8 cellular contexts compared by ENCODE assay signal in genomic region chr19:57747472-57747807, GRCh38. TPM values are rescaled to one million over a fixed set of nuclear protein-coding genes. Genes with fewer than 3 reads are reported as not detected.
DNase-seq lines count a peak whose midpoint lies in the region; ATAC-seq and TF ChIP-seq lines count a peak whose summit lies in the region.

No MANE protein-coding gene starts in this region.

- WGBS in esophagus muscularis mucosa, result 45% methylated on average over 6 of the region's 6 CpGs
- 38 to 41% (median 41%) methylated on average over 6 of the region's 6 CpGs for WGBS in ovary, 3 donors

- peak overlapping the region; percentile 91 for H3K27ac ChIP-seq in DND-41 (ENCODE audit: low read length)
- peak overlapping the region; percentile 84 to 89 (median 89) for H3K27ac ChIP-seq in esophagus muscularis mucosa (replicated peaks in 1 of 4)
- no peak overlapping the region for H3K27ac ChIP-seq in ovary

- DNase-seq in DND-41, result no peak
- peak; percentile 34 for DNase-seq in RKO (ENCODE audit: low spot score)
- no peak for DNase-seq in esophagus muscularis mucosa (ENCODE audit: extremely low spot score)
- no peak for DNase-seq in ovary
- no peak for DNase-seq in GM19238 (ENCODE audit: insufficient read length, low spot score)
- DNase-seq in hippocampal formation (lab: John Stamatoyannopoulos, UW), result no peak

- H3K79me2 ChIP-seq in DND-41 (ENCODE audit: insufficient read depth, low read length), result peaks cover 51% of the 10 kb centered on the region

- intact Hi-C loops in esophagus muscularis mucosa (cut with DNase I), result loop anchor here (10.0 kb wide), 2 partner anchors 67 to 407 kb away; partner anchors contain the start of genes ZNF329 and ZNF552
- intact Hi-C loops in ovary (cut with DNase I), result loop anchor here in 1 of 4 donors (10.0 kb wide), 1 partner anchor 407 kb away; the partner anchor contains the start of gene ZNF329

- H3K4me1 ChIP-seq in DND-41 (ENCODE audit: insufficient read depth, low read length), result peaks cover 33% of the 10 kb centered on the region
- peaks cover 17 to 25% (median 21%) of the 10 kb centered on the region in 4 donors for H3K4me1 ChIP-seq in esophagus muscularis mucosa
- H3K4me1 ChIP-seq in ovary (ENCODE audit: insufficient read depth), result peaks cover 6% of the 10 kb centered on the region

- peak overlapping the region; percentile 89 for H3K9ac ChIP-seq in DND-41 (ENCODE audit: low read depth, low read length)

- peak overlapping the region; percentile 77 for H3K4me2 ChIP-seq in DND-41 (ENCODE audit: insufficient read depth, low read length)

- H2AFZ ChIP-seq in DND-41 (ENCODE audit: low read depth, low read length), result peak overlapping the region; percentile 91

- peak overlapping the region; percentile 72 to 97 for H3K4me3 ChIP-seq in DND-41 (ENCODE audit: low read depth in 1 of 2, low read length in 2 of 2)
- H3K4me3 ChIP-seq in esophagus muscularis mucosa, result peak overlapping the region; percentile 80 to 96 (median 86)
- peak overlapping the region; percentile 74 for H3K4me3 ChIP-seq in ovary

- no peaks in the 10 kb centered on the region for H3K27me3 ChIP-seq in DND-41 (ENCODE audit: insufficient read depth, low read length, poor library complexity)
- H3K27me3 ChIP-seq in esophagus muscularis mucosa, result no peaks in the 10 kb centered on the region
- no peaks in the 10 kb centered on the region for H3K27me3 ChIP-seq in ovary

- H3K36me3 ChIP-seq in DND-41 (ENCODE audit: insufficient read depth, low read length) (peaks cover 55% of the 10 kb centered on the region), esophagus muscularis mucosa (peaks cover 28 to 44% (median 40%) of the 10 kb centered on the region in 4 donors), ovary (peaks cover 7% of the 10 kb centered on the region)

- no peaks in the 10 kb centered on the region for H4K20me1 ChIP-seq in DND-41 (ENCODE audit: insufficient read depth, low read length)

- H3K9me3 ChIP-seq in DND-41 (ENCODE audit: insufficient read depth, low read length, severe bottlenecking) (no peaks in the 10 kb centered on the region), esophagus muscularis mucosa (peaks cover 0 to 50% (median 38%) of the 10 kb centered on the region in 4 donors), ovary (peaks cover 20 to 48% of the 10 kb centered on the region in 2 donors)

- TF ChIP-seq EP300 in esophagus muscularis mucosa (IDR thresholded peaks at IDR 0.05) (no peak), ovary (IDR thresholded peaks at IDR 0.05) (no peak)

- TF ChIP-seq CTCF in DND-41 (IDR thresholded peaks at IDR 0.05; ENCODE audit: borderline replicate concordance, extremely low read depth, low read length, poor library complexity, severe bottlenecking) (no peak), esophagus muscularis mucosa (IDR thresholded peaks at IDR 0.05) (no peak), ovary (IDR thresholded peaks at IDR 0.05) (no peak)

- no peak for TF ChIP-seq POLR2A in esophagus muscularis mucosa (IDR thresholded peaks at IDR 0.05; ENCODE audit: low read depth)
- TF ChIP-seq POLR2A in ovary (IDR thresholded peaks at IDR 0.05), result no peak

- ATAC-seq in DND-41 (ENCODE audit: insufficient read depth, low read depth) (no peak), GM21619 (IDR thresholded peaks at IDR 0.05; ENCODE audit: unreplicated experiment) (no peak), GM21576 (IDR thresholded peaks at IDR 0.05; ENCODE audit: unreplicated experiment) (no peak)

RNA-seq across cellular contexts. Expression of gene ZNF776, which starts 0.8 kb away (rescaled TPM):
- total RNA-seq in esophagus muscularis mucosa (10 to 100 TPM in 3 of 4 donors, 1 to 10 TPM in 1; 9.8 to 19.1 (median 14.1) TPM), ovary (10 to 100 TPM; 11.0 to 25.9 (median 14.6) TPM)
- polyA plus RNA-seq in ovary, result 10 to 100 TPM; 10.2 to 10.7 TPM

RNA-seq across cellular contexts. Expression of gene ZNF671, which starts 20.0 kb away (rescaled TPM):
- total RNA-seq in esophagus muscularis mucosa, result 10 to 100 TPM in 1 of 4 donors, 1 to 10 TPM in 3; 8.3 to 13.4 (median 9.8) TPM
- 10 to 100 TPM in 1 of 7 donors, 1 to 10 TPM in 6; 1.5 to 13.2 (median 6.4) TPM for total RNA-seq in ovary
- 1 to 10 TPM; 2.1 to 5.0 TPM for polyA plus RNA-seq in ovary

RNA-seq across cellular contexts. Expression of gene ZNF586, which starts 22.0 kb away (rescaled TPM):
- total RNA-seq in esophagus muscularis mucosa, result 10 to 100 TPM; 11.8 to 16.6 (median 13.0) TPM
- total RNA-seq in ovary, result 10 to 100 TPM; 15.4 to 21.7 (median 17.2) TPM
- 10 to 100 TPM in 1 of 2 donors, 1 to 10 TPM in 1; 7.9 to 11.8 TPM for polyA plus RNA-seq in ovary

RNA-seq across cellular contexts. Expression of gene ZNF154, which starts 38.4 kb away (rescaled TPM):
- 1 to 10 TPM; 5.0 to 8.7 (median 7.1) TPM for total RNA-seq in esophagus muscularis mucosa
- 10 to 100 TPM in 1 of 7 donors, 1 to 10 TPM in 6; 1.1 to 10.4 (median 2.4) TPM for total RNA-seq in ovary
- polyA plus RNA-seq in ovary, result 1 to 10 TPM; 1.4 to 3.5 TPM

Comparison
In these comparisons a context has a peak if more than half of its experiments do, and no peak if none do; other contexts are left out.
1. H3K27ac ChIP-seq: peak in DND-41 (single experiment) and esophagus muscularis mucosa (4 of 4); none in ovary (0 of 2).
2. Peak in every context shown above with its lines, with median percentiles within 50 percentile points of each other: H3K4me3 ChIP-seq.